1 cellular context compared by ENCODE assay signal in the genomic region with DNA sequence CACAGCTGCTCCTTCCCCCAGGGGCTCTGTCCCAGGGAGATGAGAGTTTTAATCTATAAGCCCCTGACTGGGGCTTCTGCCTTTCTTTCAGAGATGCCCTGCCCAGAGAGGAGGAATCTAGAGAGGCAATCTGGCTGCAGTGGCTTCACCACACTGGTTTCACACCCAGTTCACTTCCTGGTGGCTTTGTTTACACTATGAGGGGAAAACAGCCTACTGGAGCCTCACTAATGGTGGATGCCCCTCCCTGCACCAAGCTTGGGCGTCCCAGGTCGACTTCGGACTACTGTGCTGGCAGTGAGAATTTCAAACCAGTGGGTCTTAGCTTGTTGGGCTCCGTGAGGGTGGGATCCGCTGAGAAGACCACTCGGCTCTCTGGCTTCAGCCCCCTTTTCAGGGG.
TF ChIP-seq lines count a peak whose summit lies in the region.

No MANE protein-coding gene starts in this region.

TF ChIP-seq in HepG2, 621 proteins besides CTCF, POLR2A, EP300 and RAD21 (continued from another document):
- TF ChIP-seq, protein P1, sequence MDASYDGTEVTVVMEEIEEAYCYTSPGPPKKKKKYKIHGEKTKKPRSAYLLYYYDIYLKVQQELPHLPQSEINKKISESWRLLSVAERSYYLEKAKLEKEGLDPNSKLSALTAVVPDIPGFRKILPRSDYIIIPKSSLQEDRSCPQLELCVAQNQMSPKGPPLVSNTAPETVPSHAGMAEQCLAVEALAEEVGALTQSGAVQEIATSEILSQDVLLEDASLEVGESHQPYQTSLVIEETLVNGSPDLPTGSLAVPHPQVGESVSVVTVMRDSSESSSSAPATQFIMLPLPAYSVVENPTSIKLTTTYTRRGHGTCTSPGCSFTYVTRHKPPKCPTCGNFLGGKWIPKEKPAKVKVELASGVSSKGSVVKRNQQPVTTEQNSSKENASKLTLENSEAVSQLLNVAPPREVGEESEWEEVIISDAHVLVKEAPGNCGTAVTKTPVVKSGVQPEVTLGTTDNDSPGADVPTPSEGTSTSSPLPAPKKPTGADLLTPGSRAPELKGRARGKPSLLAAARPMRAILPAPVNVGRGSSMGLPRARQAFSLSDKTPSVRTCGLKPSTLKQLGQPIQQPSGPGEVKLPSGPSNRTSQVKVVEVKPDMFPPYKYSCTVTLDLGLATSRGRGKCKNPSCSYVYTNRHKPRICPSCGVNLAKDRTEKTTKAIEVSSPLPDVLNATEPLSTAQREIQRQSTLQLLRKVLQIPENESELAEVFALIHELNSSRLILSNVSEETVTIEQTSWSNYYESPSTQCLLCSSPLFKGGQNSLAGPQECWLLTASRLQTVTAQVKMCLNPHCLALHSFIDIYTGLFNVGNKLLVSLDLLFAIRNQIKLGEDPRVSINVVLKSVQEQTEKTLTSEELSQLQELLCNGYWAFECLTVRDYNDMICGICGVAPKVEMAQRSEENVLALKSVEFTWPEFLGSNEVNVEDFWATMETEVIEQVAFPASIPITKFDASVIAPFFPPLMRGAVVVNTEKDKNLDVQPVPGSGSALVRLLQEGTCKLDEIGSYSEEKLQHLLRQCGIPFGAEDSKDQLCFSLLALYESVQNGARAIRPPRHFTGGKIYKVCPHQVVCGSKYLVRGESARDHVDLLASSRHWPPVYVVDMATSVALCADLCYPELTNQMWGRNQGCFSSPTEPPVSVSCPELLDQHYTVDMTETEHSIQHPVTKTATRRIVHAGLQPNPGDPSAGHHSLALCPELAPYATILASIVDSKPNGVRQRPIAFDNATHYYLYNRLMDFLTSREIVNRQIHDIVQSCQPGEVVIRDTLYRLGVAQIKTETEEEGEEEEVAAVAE (CRISPR knock-in tag; IDR thresholded peaks at IDR 0.05; ENCODE audit: borderline replicate concordance): no peak
- TF ChIP-seq BORCS8-MEF2B (CRISPR knock-in tag; IDR thresholded peaks at IDR 0.05) (no peak), ZBTB7B (CRISPR knock-in tag; IDR thresholded peaks at IDR 0.05) (no peak), ZC3H4 (CRISPR knock-in tag; IDR thresholded peaks at IDR 0.05; ENCODE audit: borderline replicate concordance) (no peak), FOXK1 (CRISPR knock-in tag; IDR thresholded peaks at IDR 0.05; ENCODE audit: borderline replicate concordance, low read depth) (0 out of 2 replicates have a peak, but pooled peaks have one; percentile 18), FOSL2 (CRISPR knock-in tag; IDR thresholded peaks at IDR 0.05) (no peak), ELF3 (CRISPR knock-in tag; IDR thresholded peaks at IDR 0.05) (peak; percentile 65)
- TF ChIP-seq, protein P2, sequence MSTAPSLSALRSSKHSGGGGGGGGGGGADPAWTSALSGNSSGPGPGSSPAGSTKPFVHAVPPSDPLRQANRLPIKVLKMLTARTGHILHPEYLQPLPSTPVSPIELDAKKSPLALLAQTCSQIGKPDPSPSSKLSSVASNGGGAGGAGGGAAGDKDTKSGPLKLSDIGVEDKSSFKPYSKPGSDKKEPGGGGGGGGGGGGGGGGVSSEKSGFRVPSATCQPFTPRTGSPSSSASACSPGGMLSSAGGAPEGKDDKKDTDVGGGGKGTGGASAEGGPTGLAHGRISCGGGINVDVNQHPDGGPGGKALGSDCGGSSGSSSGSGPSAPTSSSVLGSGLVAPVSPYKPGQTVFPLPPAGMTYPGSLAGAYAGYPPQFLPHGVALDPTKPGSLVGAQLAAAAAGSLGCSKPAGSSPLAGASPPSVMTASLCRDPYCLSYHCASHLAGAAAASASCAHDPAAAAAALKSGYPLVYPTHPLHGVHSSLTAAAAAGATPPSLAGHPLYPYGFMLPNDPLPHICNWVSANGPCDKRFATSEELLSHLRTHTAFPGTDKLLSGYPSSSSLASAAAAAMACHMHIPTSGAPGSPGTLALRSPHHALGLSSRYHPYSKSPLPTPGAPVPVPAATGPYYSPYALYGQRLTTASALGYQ (CRISPR knock-in tag; IDR thresholded peaks at IDR 0.05): no peak
- TF ChIP-seq, protein P3, sequence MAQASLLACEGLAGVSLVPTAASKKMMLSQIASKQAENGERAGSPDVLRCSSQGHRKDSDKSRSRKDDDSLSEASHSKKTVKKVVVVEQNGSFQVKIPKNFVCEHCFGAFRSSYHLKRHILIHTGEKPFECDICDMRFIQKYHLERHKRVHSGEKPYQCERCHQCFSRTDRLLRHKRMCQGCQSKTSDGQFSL (CRISPR knock-in tag; IDR thresholded peaks at IDR 0.05): no peak
